In genomic region chr14:75141967-75142366, GRCh38 we compare ENCODE assay signal across 8 cellular contexts. TPM values are rescaled to one million over a fixed set of nuclear protein-coding genes. Genes with fewer than 3 reads are reported as not detected.
A peak's percentile ranks its signal among the peaks of the same experiment; 100 is the strongest.
DNase-seq lines count a peak whose midpoint lies in the region; ATAC-seq and TF ChIP-seq lines count a peak whose summit lies in the region.

No MANE protein-coding gene starts in this region.

- H3K79me2 ChIP-seq in GM23248 (ENCODE audit: insufficient read depth): peaks cover 98% of the 10 kb centered on the region

- peaks cover 2% of the 10 kb centered on the region for H3K4me1 ChIP-seq in GM23248 (ENCODE audit: insufficient read depth)

- peaks cover 13% of the 10 kb centered on the region; the same call in 1 of the 2 replicates for H3F3A ChIP-seq in GM23248 (ENCODE audit: insufficient read depth)

- TF ChIP-seq CTCF in WERI-Rb-1 (IDR thresholded peaks at IDR 0.05; ENCODE audit: low read depth, low read length): peak; percentile 60

- peak; percentile 54 for ATAC-seq in left colon
- no peak for ATAC-seq in GM21825 (IDR thresholded peaks at IDR 0.05; ENCODE audit: unreplicated experiment)

- H3K9me3 ChIP-seq in GM23248 (ENCODE audit: low read depth): no peaks in the 10 kb centered on the region
- H3K9me3 ChIP-seq in WERI-Rb-1 (ENCODE audit: severe bottlenecking): no peaks in the 10 kb centered on the region

- no peak overlapping the region for H3K27ac ChIP-seq in GM23248
- H3K27ac ChIP-seq in WERI-Rb-1: no peak overlapping the region

- H3K27me3 ChIP-seq in GM23248 (replicated peaks; ENCODE audit: insufficient read depth): no peaks in the 10 kb centered on the region
- no peaks in the 10 kb centered on the region for H3K27me3 ChIP-seq in WERI-Rb-1 (ENCODE audit: insufficient read depth, low read depth, severe bottlenecking)

- H3K36me3 ChIP-seq in GM23248 (ENCODE audit: low read depth) (peaks cover 14% of the 10 kb centered on the region), WERI-Rb-1 (peaks cover 24% of the 10 kb centered on the region)

- no peak overlapping the region for H3K4me2 ChIP-seq in GM23248 (ENCODE audit: unreplicated experiment)

- intact Hi-C loops in left colon (cut with DNase I, micrococcal nuclease): no loop called here

- no peak overlapping the region for H2AFZ ChIP-seq in GM23248

- no peaks in the 10 kb centered on the region for H3K9me2 ChIP-seq in GM23248 (ENCODE audit: insufficient read depth)

- no peak overlapping the region for H3K4me3 ChIP-seq in GM23248
- no peak overlapping the region for H3K4me3 ChIP-seq in WERI-Rb-1 (ENCODE audit: low read depth, low read length)

- in situ Hi-C loops in GM23248 (cut with MboI): loop anchor here (25.0 kb wide), 1 partner anchor 320 kb away; no protein-coding TSS in a partner anchor

- no peak overlapping the region for H3K9ac ChIP-seq in GM23248

- DNase-seq in CD1c-positive myeloid dendritic cell (ENCODE audit: extremely low spot score) (peak; percentile 22), GM23248 (peak; percentile 54), WERI-Rb-1 (peak; percentile 26), left colon (no peak), T-helper 9 cell (no peak), cerebellum (ENCODE audit: low spot score) (no peak)
- no peak for DNase-seq in stimulated activated CD8-positive, alpha-beta memory T cell treated with anti-CD3 and anti-CD28 coated beads, Interleukin-4, amount 100 ng/mL, for 48 hours

- H4K20me1 ChIP-seq in GM23248 (ENCODE audit: insufficient read depth): no peaks in the 10 kb centered on the region

RNA-seq across cellular contexts. Expression of gene NEK9, which starts 15.1 kb away (rescaled TPM):
- total RNA-seq in GM23248 (2014; rRNA removed; shearing (Covaris generic)): 27.6 and 41.0 TPM in 2 replicates
- 41.2 and 47.6 TPM in 2 replicates for polyA plus RNA-seq in GM23248 (2016; fragmentation: Nextera tagmentation; extraction: Ambion mirVana)
- total RNA-seq in left colon (10 to 100 TPM; 44.8 to 47.6 TPM), cerebellum (55.7 TPM)

RNA-seq across cellular contexts. Expression of gene TMED10, which starts 34.4 kb away (rescaled TPM):
- total RNA-seq in GM23248 (2014; rRNA removed; shearing (Covaris generic)): 359 and 363 TPM in 2 replicates
- 540 and 553 TPM in 2 replicates for polyA plus RNA-seq in GM23248 (2016; fragmentation: Nextera tagmentation; extraction: Ambion mirVana)
- total RNA-seq in left colon (100 to 1,000 TPM; 333 to 360 TPM), cerebellum (111 TPM)

Comparison
In these comparisons a context has a peak if more than half of its experiments do, and no peak if none do; other contexts are left out.
1. DNase-seq: peak in CD1c-positive myeloid dendritic cell (single experiment), GM23248 (single experiment) and WERI-Rb-1 (single experiment); none in left colon (0 of 2), stimulated activated CD8-positive, alpha-beta memory T cell treated with anti-CD3 and anti-CD28 coated beads, Interleukin-4, amount 100 ng/mL, for 48 hours (single experiment), T-helper 9 cell (single experiment) and cerebellum (single experiment).